ENCODE assay signal across 16 cellular contexts in genomic region chr21:24903954-24904635, GRCh38.
DNase-seq lines count a peak whose midpoint lies in the region; ATAC-seq and TF ChIP-seq lines count a peak whose summit lies in the region.
"Had no signal": no experiment of that assay in that cellular context is flagged by ENCODE, and none has a peak within 500 bp of the region (broad histone marks: within the 10 kb centered on the region; RNA-seq: fewer than 3 reads in every experiment).

No MANE protein-coding gene starts in this region.

- H3K27ac ChIP-seq in GM23338 (ENCODE audit: low read depth): no peak overlapping the region
- no peak overlapping the region for H3K27ac ChIP-seq in smooth muscle cell (ENCODE audit: low read depth)

- H3K4me3 Mint-ChIP-seq in GM23338: no peak overlapping the region
- H3K4me3 Mint-ChIP-seq: nephron had no signal

- H3K27me3 ChIP-seq in GM23338 (ENCODE audit: insufficient read depth): no peaks in the 10 kb centered on the region
- H3K27me3 ChIP-seq in smooth muscle cell (ENCODE audit: low read depth): no peaks in the 10 kb centered on the region

- H2AFZ ChIP-seq in GM23338: 0 out of 2 replicates have a peak overlapping the region, but pooled peaks have one; percentile 33
- H2AFZ ChIP-seq in smooth muscle cell (ENCODE audit: low read depth): no peak overlapping the region

- H4K20me1 ChIP-seq in GM23338 (replicated peaks; ENCODE audit: insufficient read depth) (no peaks in the 10 kb centered on the region), smooth muscle cell (ENCODE audit: low read depth) (no peaks in the 10 kb centered on the region)

- WGBS in smooth muscle cell (ENCODE audit: low lambda C conversion rate): 60% methylated on average over 2 of the region's 2 CpGs

- H3K9ac ChIP-seq in smooth muscle cell (ENCODE audit: low read depth): no peak overlapping the region

- TF ChIP-seq CTCF in GM23338 (conservative IDR thresholded peaks at IDR 0.05; ENCODE audit: low read depth in 2 of 2) (no peak), smooth muscle cell (IDR thresholded peaks at IDR 0.05; ENCODE audit: borderline replicate concordance, insufficient read depth, poor library complexity, severe bottlenecking) (no peak)

- peaks cover 5% of the 10 kb centered on the region; the same call in 1 of the 3 replicates for H3K4me1 Mint-ChIP-seq in GM23338
- H3K4me1 Mint-ChIP-seq: nephron had no signal

- no peaks in the 10 kb centered on the region for H3K27me3 Mint-ChIP-seq in GM23338 (ENCODE audit: insufficient read depth, low read depth, poor library complexity)

- no peak overlapping the region for H3K27ac Mint-ChIP-seq in GM23338
- H3K27ac Mint-ChIP-seq: nephron had no signal

- H3K36me3 ChIP-seq in GM23338 (ENCODE audit: insufficient read depth): no peaks in the 10 kb centered on the region
- no peaks in the 10 kb centered on the region for H3K36me3 ChIP-seq in smooth muscle cell (ENCODE audit: low read depth)
- H3K36me3 ChIP-seq: HAP-1 had no signal

- no peaks in the 10 kb centered on the region for H3K4me1 ChIP-seq in GM23338 (ENCODE audit: insufficient read depth)
- no peaks in the 10 kb centered on the region for H3K4me1 ChIP-seq in smooth muscle cell (ENCODE audit: low read depth)
- H3K4me1 ChIP-seq: HAP-1 had no signal

- H3K79me2 ChIP-seq in GM23338 (replicated peaks; ENCODE audit: insufficient read depth) (no peaks in the 10 kb centered on the region), smooth muscle cell (ENCODE audit: low read depth) (no peaks in the 10 kb centered on the region)

- no peaks in the 10 kb centered on the region for H3K36me3 Mint-ChIP-seq in GM23338 (ENCODE audit: low read depth)

- peak; percentile 39 for DNase-seq in NCI-H1105 treated with DMSO at 0.1 percent for 48 hours (lab: John Stamatoyannopoulos, UW)
- no peak for DNase-seq in NCI-H1105 (lab: John Stamatoyannopoulos, UW)
- DNase-seq in GM23338 (ENCODE audit: low spot score): no peak
- DNase-seq in left lobe of liver (ENCODE audit: low spot score): no peak
- DNase-seq in germinal center (ENCODE audit: low spot score): no peak
- no peak for DNase-seq in smooth muscle cell (lab: John Stamatoyannopoulos, UW; ENCODE audit: unreplicated experiment)
- DNase-seq: activated CD4-positive, alpha-beta T cell treated with anti-CD3 and anti-CD28 coated beads, Interleukin-2, amount 50 U/mL, for 1 hour; activated T-cell treated with anti-CD3 and anti-CD28 coated beads, Interleukin-2, amount 50 U/mL, for 48 hours; amniotic stem cell; C1 segment of cervical spinal cord; NCI-H226; T1000 had no signal

- H3K9me3 ChIP-seq in smooth muscle cell (replicated peaks; ENCODE audit: low read depth): no peaks in the 10 kb centered on the region
- H3K9me3 ChIP-seq: HAP-1 had no signal

- H3K9me2 ChIP-seq in GM23338 (ENCODE audit: insufficient read depth): peaks cover 7% of the 10 kb centered on the region; the same call in 1 of the 2 replicates

- ATAC-seq in GM23338 (no peak), HG03432 (IDR thresholded peaks at IDR 0.05; ENCODE audit: unreplicated experiment) (peak; percentile 64), left lobe of liver (peak; percentile 38), HG03039 (IDR thresholded peaks at IDR 0.05; ENCODE audit: unreplicated experiment) (no peak)

- H3F3A ChIP-seq in GM23338 (replicated peaks; ENCODE audit: low read depth) (no peaks in the 10 kb centered on the region), smooth muscle cell (ENCODE audit: low read depth) (no peaks in the 10 kb centered on the region)

- no peak overlapping the region for H3K4me3 ChIP-seq in GM23338
- H3K4me3 ChIP-seq in smooth muscle cell: no peak overlapping the region
- H3K4me3 ChIP-seq: HAP-1 had no signal

- peaks cover 43% of the 10 kb centered on the region for H3K9me3 Mint-ChIP-seq in GM23338

- no peak overlapping the region for H3K4me2 ChIP-seq in GM23338
- no peak overlapping the region for H3K4me2 ChIP-seq in smooth muscle cell

TF ChIP-seq in GM23338, 12 proteins besides CTCF, POLR2A, EP300 and RAD21:
- TF ChIP-seq STAT1 (IDR thresholded peaks at IDR 0.05; ENCODE audit: unreplicated experiment): no peak
- no peak for TF ChIP-seq ZNF114 (CRISPR knock-in tag; IDR thresholded peaks at IDR 0.05)
TF ChIP-seq in GM23338: peak in this region for 0.

Comparison
In these comparisons a context has a peak if more than half of its experiments do, and no peak if none do; other contexts are left out.
1. ATAC-seq: peak in HG03432 (single experiment) and left lobe of liver (single experiment); none in GM23338 (single experiment) and HG03039 (single experiment).